Comparison of ENCODE assay signal across 16 cellular contexts in the genomic region with DNA sequence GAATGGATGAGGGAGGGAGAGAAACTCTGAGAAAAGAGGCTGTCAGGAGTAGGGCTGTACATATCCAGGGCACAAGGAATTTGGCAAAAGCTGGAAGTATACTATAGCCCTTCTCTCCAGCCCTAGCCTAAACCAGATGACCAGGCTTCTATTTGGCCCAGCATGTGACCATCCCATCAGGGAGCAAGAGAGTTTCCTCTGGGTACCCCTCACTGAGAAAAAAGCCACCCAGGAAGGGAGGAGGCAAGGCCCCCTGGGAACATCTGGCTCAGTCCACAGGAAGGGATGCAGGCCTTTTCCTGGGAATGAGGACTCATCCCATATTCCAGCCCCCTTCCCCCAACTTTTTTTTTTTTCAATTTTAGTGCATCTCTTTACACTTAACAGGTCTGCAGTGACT. TPM values are rescaled to one million over a fixed set of nuclear protein-coding genes. Genes with fewer than 3 reads are reported as not detected.
DNase-seq lines count a peak whose midpoint lies in the region; ATAC-seq and TF ChIP-seq lines count a peak whose summit lies in the region.
"Had no signal": no experiment of that assay in that cellular context is flagged by ENCODE, and none has a peak within 500 bp of the region (broad histone marks: within the 10 kb centered on the region; RNA-seq: fewer than 3 reads in every experiment).

No MANE protein-coding gene starts in this region.

- DNase-seq in ELR (ENCODE audit: low read depth) (peak; percentile 20), mesenchymal stem cell (peak; percentile 14), Peyer's patch (no peak)
- no peak for DNase-seq in activated CD8-positive, alpha-beta T cell treated with anti-CD3 and anti-CD28 coated beads for 36 hours
- DNase-seq: C1 segment of cervical spinal cord; effector CD4-positive, alpha-beta T cell; gastrocnemius medialis; KG1; NCI-H526; stimulated activated CD4-positive, alpha-beta T cell treated with anti-CD3 and anti-CD28 coated beads, Interleukin-12 subunit alpha, Interleukin-12 subunit beta, amount 100 ng/mL, for 4 hours; upper lobe of right lung had no signal

- no peak overlapping the region for H3K23ac ChIP-seq in mesenchymal stem cell (ENCODE audit: low read length in 2 of 2)

- H2AK5ac ChIP-seq in mesenchymal stem cell (ENCODE audit: low read length, severe bottlenecking), result peak overlapping the region; percentile 73

- H3K27me3 Mint-ChIP-seq in activated CD8-positive, alpha-beta T cell treated with anti-CD3 and anti-CD28 coated beads for 36 hours, result no peaks in the 10 kb centered on the region

- no peak overlapping the region for H3K4me3 ChIP-seq in ACC112 (ENCODE audit: low read depth, low read length)
- H3K4me3 ChIP-seq in mesenchymal stem cell (ENCODE audit: insufficient read depth in 1 of 2, low read depth in 1 of 2, low read length in 2 of 2), result peak overlapping the region in 1 of 2 experiments; percentile 89
- no peak overlapping the region for H3K4me3 ChIP-seq in Peyer's patch
- H3K4me3 ChIP-seq: gastrocnemius medialis, upper lobe of right lung had no signal

- H2BK12ac ChIP-seq in mesenchymal stem cell (ENCODE audit: low read length in 2 of 2), result peak overlapping the region in 1 of 2 experiments; percentile 11

- H3K4me1 ChIP-seq in ACC112 (ENCODE audit: control insufficient read depth, insufficient read depth, low read length, unreplicated experiment) (peaks cover 70% of the 10 kb centered on the region), mesenchymal stem cell (ENCODE audit: control insufficient read depth, insufficient read depth, low read depth, low read length) (peaks cover 23% of the 10 kb centered on the region), Peyer's patch (peaks cover 0 to 47% (median 38%) of the 10 kb centered on the region in 4 donors)

- peaks cover 97% of the 10 kb centered on the region for H3K79me2 ChIP-seq in ACC112 (ENCODE audit: control insufficient read depth, insufficient read depth, low read length, unreplicated experiment)

- no peak overlapping the region for H2BK15ac ChIP-seq in mesenchymal stem cell (ENCODE audit: low read depth, poor library complexity, severe bottlenecking)

- peak overlapping the region; percentile 6; the same call in 1 of the 2 replicates for H3K27ac ChIP-seq in ACC112 (ENCODE audit: low read depth, low read length)
- peak overlapping the region; percentile 1 for H3K27ac ChIP-seq in mesenchymal stem cell (ENCODE audit: low read length, poor library complexity, severe bottlenecking)
- H3K27ac ChIP-seq in Peyer's patch, result peak overlapping the region in 1 of 4 donors; percentile 15
- H3K27ac ChIP-seq: gastrocnemius medialis, upper lobe of right lung had no signal

- peak overlapping the region; percentile 97 for H3K27ac Mint-ChIP-seq in activated CD8-positive, alpha-beta T cell treated with anti-CD3 and anti-CD28 coated beads for 36 hours
- H3K27ac Mint-ChIP-seq: brain had no signal

- H2BK120ac ChIP-seq in mesenchymal stem cell (ENCODE audit: low read depth, low read length), result no peak overlapping the region

- H3K9ac ChIP-seq in mesenchymal stem cell (ENCODE audit: low read length), result peak overlapping the region; percentile 37

- no peaks in the 10 kb centered on the region for H3K79me1 ChIP-seq in mesenchymal stem cell (replicated peaks; ENCODE audit: low read length, poor library complexity, severe bottlenecking)

- H4K91ac ChIP-seq in mesenchymal stem cell (ENCODE audit: low read length), result no peak overlapping the region

- H4K8ac ChIP-seq in mesenchymal stem cell (ENCODE audit: low read length), result no peak overlapping the region

- no peak for TF ChIP-seq CTCF in activated CD8-positive, alpha-beta T cell treated with anti-CD3 and anti-CD28 coated beads for 36 hours (IDR thresholded peaks at IDR 0.05)
- TF ChIP-seq CTCF in Peyer's patch (IDR thresholded peaks at IDR 0.05), result no peak

- peaks cover 11% of the 10 kb centered on the region for H3K9me3 Mint-ChIP-seq in activated CD8-positive, alpha-beta T cell treated with anti-CD3 and anti-CD28 coated beads for 36 hours
- H3K9me3 Mint-ChIP-seq: brain had no signal

- H3K36me3 ChIP-seq in ACC112 (ENCODE audit: insufficient read depth, low read length) (peaks cover 45% of the 10 kb centered on the region), mesenchymal stem cell (ENCODE audit: control insufficient read depth in 1 of 2, insufficient read depth in 2 of 2, low read depth in 1 of 2, low read length in 2 of 2) (peaks cover 3 to 97% of the 10 kb centered on the region in 2 experiments), Peyer's patch (no peaks in the 10 kb centered on the region)
- H3K36me3 ChIP-seq: gastrocnemius medialis had no signal

- no peak for TF ChIP-seq POLR2A in Peyer's patch (IDR thresholded peaks at IDR 0.05)

- H2BK5ac ChIP-seq in mesenchymal stem cell (ENCODE audit: low read depth, low read length, poor library complexity, severe bottlenecking), result no peak overlapping the region

- CTCF ChIA-PET in activated CD8-positive, alpha-beta T cell treated with anti-CD3 and anti-CD28 coated beads for 36 hours (lab: Charles Lee), result interaction anchor here (0.9 to 2.5 kb wide), 8 partner anchors 10 to 150 kb away, joined by 3 to 26 read pairs (median 4); no protein-coding TSS in a partner anchor

- peaks cover 91% of the 10 kb centered on the region for H3K4me1 Mint-ChIP-seq in activated CD8-positive, alpha-beta T cell treated with anti-CD3 and anti-CD28 coated beads for 36 hours (ENCODE audit: low read depth)

- peak overlapping the region in 1 of 2 experiments; percentile 43 for H3K18ac ChIP-seq in mesenchymal stem cell (ENCODE audit: low read depth in 1 of 2, low read length in 2 of 2)

- H3K4ac ChIP-seq in mesenchymal stem cell (ENCODE audit: low read depth in 1 of 2, low read length in 2 of 2), result no peak overlapping the region

- no peak for ATAC-seq in activated CD8-positive, alpha-beta T cell treated with anti-CD3 and anti-CD28 coated beads for 36 hours
- ATAC-seq in HG03159 (IDR thresholded peaks at IDR 0.05; ENCODE audit: unreplicated experiment), result no peak
- ATAC-seq in GM19452 (IDR thresholded peaks at IDR 0.05; ENCODE audit: unreplicated experiment), result no peak
- no peak for ATAC-seq in GM21717 (IDR thresholded peaks at IDR 0.05; ENCODE audit: unreplicated experiment)
- ATAC-seq: gastrocnemius medialis, upper lobe of right lung had no signal

- H3K4me3 Mint-ChIP-seq in activated CD8-positive, alpha-beta T cell treated with anti-CD3 and anti-CD28 coated beads for 36 hours, result peak overlapping the region; percentile 93
- H3K4me3 Mint-ChIP-seq: brain had no signal

- intact Hi-C loops in activated CD8-positive, alpha-beta T cell treated with anti-CD3 and anti-CD28 coated beads for 36 hours (cut with micrococcal nuclease), result loop anchor here (2.0 to 10.0 kb wide), 3 partner anchors 18 to 245 kb away; no protein-coding TSS in a partner anchor

- H3K4me2 ChIP-seq in mesenchymal stem cell (ENCODE audit: low read length, poor library complexity, severe bottlenecking), result no peak overlapping the region

- H3K14ac ChIP-seq in mesenchymal stem cell (ENCODE audit: low read length in 2 of 2), result no peak overlapping the region

- no peak overlapping the region for H2AFZ ChIP-seq in ACC112 (ENCODE audit: low read length, unreplicated experiment)
- no peak overlapping the region for H2AFZ ChIP-seq in mesenchymal stem cell (ENCODE audit: low read depth, low read length)

- H3K27me3 ChIP-seq in ACC112 (ENCODE audit: insufficient read depth, low read length) (no peaks in the 10 kb centered on the region), mesenchymal stem cell (ENCODE audit: control insufficient read depth in 1 of 2, insufficient read depth in 1 of 2, low read length in 2 of 2) (no peaks in the 10 kb centered on the region), Peyer's patch (no peaks in the 10 kb centered on the region)
- H3K27me3 ChIP-seq: gastrocnemius medialis, upper lobe of right lung had no signal

- H3K36me3 Mint-ChIP-seq in activated CD8-positive, alpha-beta T cell treated with anti-CD3 and anti-CD28 coated beads for 36 hours (ENCODE audit: low read depth), result peaks cover 89% of the 10 kb centered on the region
- H3K36me3 Mint-ChIP-seq: brain had no signal

- POLR2A ChIA-PET in activated CD8-positive, alpha-beta T cell treated with anti-CD3 and anti-CD28 coated beads for 36 hours (lab: Charles Lee), result interaction anchor here (0.6 to 9.9 kb wide), 8 partner anchors 14 to 134 kb away, joined by 3 to 203 read pairs (median 12); no protein-coding TSS in a partner anchor

- H3K9me3 ChIP-seq in mesenchymal stem cell (ENCODE audit: control insufficient read depth, low read length) (peaks cover 5% of the 10 kb centered on the region), Peyer's patch (no peaks in the 10 kb centered on the region)
- H3K9me3 ChIP-seq: gastrocnemius medialis, upper lobe of right lung had no signal

RNA-seq across cellular contexts. Expression of gene CD44, which starts 8.3 kb away (rescaled TPM):
- total RNA-seq in activated CD8-positive, alpha-beta T cell treated with anti-CD3 and anti-CD28 coated beads for 36 hours, result 100 to 1,000 TPM; 363 to 373 TPM
- 1,373 TPM for polyA plus RNA-seq in mesenchymal stem cell (2013, experiment 1 of 2)
- polyA plus RNA-seq in mesenchymal stem cell (2013, experiment 2 of 2), result 1,315 TPM
- total RNA-seq in Peyer's patch, result 100 to 1,000 TPM in 3 of 4 donors, 10 to 100 TPM in 1; 71.6 to 412 (median 130) TPM

Comparison
In these comparisons a context has a peak if more than half of its experiments do, and no peak if none do; other contexts are left out.
1. DNase-seq: peak in ELR (single experiment) and mesenchymal stem cell (single experiment); none in activated CD8-positive, alpha-beta T cell treated with anti-CD3 and anti-CD28 coated beads for 36 hours (single experiment) and Peyer's patch (0 of 3).